ENCODE assay signal across 9 cellular contexts in the genomic region with DNA sequence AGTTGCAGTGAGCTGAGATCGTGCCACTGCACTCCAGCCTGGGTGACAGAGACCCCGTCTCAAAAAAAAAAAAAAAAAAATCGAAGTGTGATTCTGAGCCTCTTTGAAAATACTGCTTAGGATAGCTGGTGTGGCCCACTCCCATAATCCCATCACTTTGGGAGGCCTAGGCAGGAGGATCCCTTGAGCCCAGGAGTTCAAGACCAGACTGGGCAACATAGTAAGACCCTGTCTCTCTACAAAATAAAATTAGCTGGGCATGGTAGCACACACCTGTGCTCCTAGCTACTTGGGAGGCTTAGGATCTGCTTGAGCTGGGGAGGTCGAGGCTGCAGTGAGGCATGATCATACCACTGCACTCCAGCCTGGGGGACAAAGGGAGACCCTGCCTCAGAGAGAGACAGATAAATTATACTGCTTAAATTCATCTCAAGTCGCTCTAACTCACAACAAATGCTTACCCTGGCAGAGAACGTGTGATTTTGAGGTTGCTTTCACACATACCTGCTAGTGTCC. TPM values are rescaled to one million over a fixed set of nuclear protein-coding genes. Genes with fewer than 3 reads are reported as not detected.
DNase-seq lines count a peak whose midpoint lies in the region; ATAC-seq and TF ChIP-seq lines count a peak whose summit lies in the region.
"Had no signal": no experiment of that assay in that cellular context is flagged by ENCODE, and none has a peak within 500 bp of the region (broad histone marks: within the 10 kb centered on the region; RNA-seq: fewer than 3 reads in every experiment).

No MANE protein-coding gene starts in this region.

- no peak overlapping the region for H2AFZ ChIP-seq in H9 (ENCODE audit: low read length)

- no peak overlapping the region for H4K8ac ChIP-seq in H9 (replicated peaks; ENCODE audit: insufficient read length, low read depth, low read length)

- H3K9me3 ChIP-seq in H9 (ENCODE audit: control insufficient read depth, low read depth, low read length), result no peaks in the 10 kb centered on the region
- no peaks in the 10 kb centered on the region for H3K9me3 ChIP-seq in skeletal muscle satellite cell (replicated peaks; ENCODE audit: low read length)

- no peaks in the 10 kb centered on the region for H3K79me2 ChIP-seq in H9 (ENCODE audit: insufficient read depth, low read length)

- H2BK120ac ChIP-seq in H9 (ENCODE audit: low read depth, low read length, poor library complexity, severe bottlenecking), result no peak overlapping the region

- no peak for DNase-seq in H9
- no peak for DNase-seq in fibroblast of villous mesenchyme (ENCODE audit: low read depth)
- no peak for DNase-seq in inferior parietal cortex (ENCODE audit: extremely low spot score)
- DNase-seq in NCI-H748 treated with DMSO at 0.1 percent for 48 hours (lab: John Stamatoyannopoulos, UW), result no peak
- no peak for DNase-seq in cortex of kidney (lab: John Stamatoyannopoulos, UW)
- DNase-seq: NCI-H187 treated with DMSO at 0.1 percent for 48 hours had no signal

- H3K14ac ChIP-seq in H9 (ENCODE audit: insufficient read depth, low read length), result no peak overlapping the region

- no peak overlapping the region for H2BK15ac ChIP-seq in H9 (ENCODE audit: low read depth, low read length)

- H2BK5ac ChIP-seq in H9 (ENCODE audit: insufficient read length, low read length), result no peak overlapping the region

- H3K56ac ChIP-seq in H9 (ENCODE audit: insufficient read length, low read depth, low read length), result no peak overlapping the region

- no peak overlapping the region for H3T11ph ChIP-seq in H9 (ENCODE audit: low read length)

- no peak overlapping the region for H3K27ac Mint-ChIP-seq in H9

- H3K4me1 Mint-ChIP-seq in H9, result peaks cover 3% of the 10 kb centered on the region in 2 experiments

- no peak overlapping the region for H3K9ac ChIP-seq in H9 (ENCODE audit: extremely low read depth, insufficient read length, low read length)
- peak overlapping the region; percentile 93 for H3K9ac ChIP-seq in skeletal muscle satellite cell (ENCODE audit: low read depth, low read length)

- H3K4me1 ChIP-seq in H9 (ENCODE audit: insufficient read depth, low read length) (no peaks in the 10 kb centered on the region), skeletal muscle satellite cell (ENCODE audit: control insufficient read depth, insufficient read depth, low read length) (peaks cover 6% of the 10 kb centered on the region)

- TF ChIP-seq CTCF in H9 (conservative IDR thresholded peaks at IDR 0.05) (no peak), VCaP (conservative IDR thresholded peaks at IDR 0.05) (no peak), fibroblast of villous mesenchyme (IDR thresholded peaks at IDR 0.05; ENCODE audit: insufficient read depth, low read depth, low read length) (no peak)

- H3K4me3 ChIP-seq in fibroblast of villous mesenchyme (ENCODE audit: low read depth, low read length) (peak overlapping the region; percentile 89), skeletal muscle satellite cell (ENCODE audit: low read length) (peak overlapping the region; percentile 86)

- peaks cover 97% of the 10 kb centered on the region for H3K27me3 Mint-ChIP-seq in H9 (ENCODE audit: low read depth)

- no peaks in the 10 kb centered on the region for H3K36me3 ChIP-seq in skeletal muscle satellite cell (ENCODE audit: insufficient read depth, low read length)

- H4K5ac ChIP-seq in H9 (ENCODE audit: insufficient read length, low read depth, low read length), result no peak overlapping the region

- no peaks in the 10 kb centered on the region; a peak in 1 of 7 replicates for H3K36me3 Mint-ChIP-seq in H9 (ENCODE audit: insufficient read depth in 1 of 3, low read depth in 3 of 3)

- H3K4ac ChIP-seq in H9 (ENCODE audit: low read depth, low read length), result no peak overlapping the region

- H3K23ac ChIP-seq in H9 (ENCODE audit: insufficient read length, low read depth, low read length), result no peak overlapping the region

- H3K9me3 Mint-ChIP-seq in H9, result no peaks in the 10 kb centered on the region; a peak in 1 of 5 replicates

- H3K79me1 ChIP-seq in H9 (ENCODE audit: insufficient read depth, low read depth, low read length, poor library complexity, severe bottlenecking), result no peaks in the 10 kb centered on the region

- no peaks in the 10 kb centered on the region for H4K20me1 ChIP-seq in H9 (ENCODE audit: control insufficient read depth, insufficient read depth, insufficient read length)

- H3K27ac ChIP-seq in H9 (ENCODE audit: insufficient read length, low read depth, low read length), result no peak overlapping the region
- H3K27ac ChIP-seq in VCaP, result peak overlapping the region; percentile 64; the same call in 1 of the 2 replicates

- H2BK12ac ChIP-seq in H9 (ENCODE audit: insufficient read length, low read depth, low read length), result no peak overlapping the region

- H3K4me2 ChIP-seq in H9 (ENCODE audit: insufficient read depth, insufficient read length, low read length), result peak overlapping the region; percentile 9
- H3K4me2 ChIP-seq in skeletal muscle satellite cell (ENCODE audit: low read length), result peak overlapping the region; percentile 82

- H3K4me3 Mint-ChIP-seq in H9, result peak overlapping the region; percentile 79 to 91

- no peak overlapping the region for H2BK20ac ChIP-seq in H9 (ENCODE audit: low read depth, low read length, poor library complexity, severe bottlenecking)

- no peak overlapping the region for H3K18ac ChIP-seq in H9 (ENCODE audit: insufficient read length, low read depth, low read length)

- no peak overlapping the region for H4K91ac ChIP-seq in H9 (ENCODE audit: insufficient read length, low read depth, low read length)

- peaks cover 6% of the 10 kb centered on the region for H3K23me2 ChIP-seq in H9 (ENCODE audit: insufficient read length, low read depth, low read length, poor library complexity, severe bottlenecking)

- H3K27me3 ChIP-seq in H9 (ENCODE audit: insufficient read depth, low read length) (peaks cover 28% of the 10 kb centered on the region), skeletal muscle satellite cell (ENCODE audit: control insufficient read depth, insufficient read depth, low read length) (peaks cover 21% of the 10 kb centered on the region)

- no CpG with 5 or more reads among the region's 6 CpGs for WGBS in H9 (ENCODE audit: extremely low coverage, insufficient read length, low lambda C conversion rate)

- H2AK5ac ChIP-seq in H9 (ENCODE audit: insufficient read length, low read length), result no peak overlapping the region

- no peak for ATAC-seq in GM21447 (IDR thresholded peaks at IDR 0.05; ENCODE audit: unreplicated experiment)

RNA-seq across cellular contexts. Expression of a gene that starts 12.4 kb away (rescaled TPM):
- total RNA-seq in H9 (2021) (not detected in 2 replicates), fibroblast of villous mesenchyme (not detected in 2 replicates)
- total RNA-seq in skeletal muscle satellite cell (2012; rRNA removed), result not detected in 2 replicates

RNA-seq across cellular contexts. Expression of a gene that starts 15.3 kb away (rescaled TPM):
- 3.4 and 4.0 TPM in 2 replicates for total RNA-seq in H9 (2021)
- total RNA-seq in fibroblast of villous mesenchyme, result 10.4 and 11.3 TPM in 2 replicates
- 11.8 and 15.2 TPM in 2 replicates for total RNA-seq in skeletal muscle satellite cell (2012; rRNA removed)

RNA-seq across cellular contexts. Expression of a gene that starts 53.4 kb away (rescaled TPM):
- total RNA-seq in H9 (2021) (462 and 482 TPM in 2 replicates), fibroblast of villous mesenchyme (146 and 153 TPM in 2 replicates)
- total RNA-seq in skeletal muscle satellite cell (2012; rRNA removed), result 212 and 228 TPM in 2 replicates
